In genomic region chr14:102180248-102180998, GRCh38 we compare ENCODE assay signal across 21 cellular contexts. TPM values are rescaled to one million over a fixed set of nuclear protein-coding genes. Genes with fewer than 3 reads are reported as not detected.
DNase-seq lines count a peak whose midpoint lies in the region; ATAC-seq, FAIRE-seq and TF ChIP-seq lines count a peak whose summit lies in the region.
"Had no signal": no experiment of that assay in that cellular context is flagged by ENCODE, and none has a peak within 500 bp of the region (broad histone marks: within the 10 kb centered on the region; RNA-seq: fewer than 3 reads in every experiment).

No MANE protein-coding gene starts in this region.

- H3K36me3 ChIP-seq in GM12878 (ENCODE audit: control insufficient read depth in 2 of 2, insufficient read depth in 2 of 2, low read length in 1 of 2), result peaks cover 0 to 5% of the 10 kb centered on the region in 2 experiments; a peak in 2 of 4 replicates
- no peaks in the 10 kb centered on the region for H3K36me3 ChIP-seq in neural progenitor cell
- no peaks in the 10 kb centered on the region for H3K36me3 ChIP-seq in upper lobe of right lung
- H3K36me3 ChIP-seq in naive thymus-derived CD4-positive, alpha-beta T cell (ENCODE audit: control insufficient read depth in 2 of 3, insufficient read depth in 3 of 3, low read length in 3 of 3), result no peaks in the 10 kb centered on the region
- H3K36me3 ChIP-seq: right atrium auricular region, SJSA1 had no signal

- H3K4me2 ChIP-seq in H9 (ENCODE audit: insufficient read depth, insufficient read length, low read length) (no peak overlapping the region), GM12878 (ENCODE audit: control insufficient read depth, insufficient read depth) (peak overlapping the region; percentile 41), neural progenitor cell (no peak overlapping the region)

- no peak overlapping the region for H3K23ac ChIP-seq in H9 (ENCODE audit: insufficient read length, low read depth, low read length)

- H2BK15ac ChIP-seq in H9 (ENCODE audit: low read depth, low read length), result no peak overlapping the region

- H3K4me3 ChIP-seq in GM12878 (no peak overlapping the region), neural progenitor cell (no peak overlapping the region), upper lobe of right lung (no peak overlapping the region)
- no peak overlapping the region for H3K4me3 ChIP-seq in naive thymus-derived CD4-positive, alpha-beta T cell (ENCODE audit: low read length)
- H3K4me3 ChIP-seq: right atrium auricular region, SJSA1, tibial artery had no signal

- H3K27me3 ChIP-seq in H9 (ENCODE audit: insufficient read depth, low read length) (no peaks in the 10 kb centered on the region), GM12878 (replicated peaks in 1 of 2; ENCODE audit: control insufficient read depth in 2 of 2, insufficient read depth in 2 of 2, low read length in 1 of 2) (no peaks in the 10 kb centered on the region), neural progenitor cell (no peaks in the 10 kb centered on the region), upper lobe of right lung (no peaks in the 10 kb centered on the region)
- H3K27me3 ChIP-seq in naive thymus-derived CD4-positive, alpha-beta T cell (ENCODE audit: control insufficient read depth in 2 of 2, insufficient read depth in 2 of 2, low read length in 2 of 2), result no peaks in the 10 kb centered on the region
- H3K27me3 ChIP-seq: right atrium auricular region, SJSA1, tibial artery had no signal

- no peaks in the 10 kb centered on the region for H3K9me3 ChIP-seq in H9 (ENCODE audit: control insufficient read depth, low read depth, low read length)
- no peaks in the 10 kb centered on the region for H3K9me3 ChIP-seq in GM12878 (replicated peaks; ENCODE audit: control insufficient read depth, insufficient read depth, low read length)
- H3K9me3 ChIP-seq in neural progenitor cell (ENCODE audit: low read depth), result no peaks in the 10 kb centered on the region
- H3K9me3 ChIP-seq in upper lobe of right lung, result no peaks in the 10 kb centered on the region
- H3K9me3 ChIP-seq in naive thymus-derived CD4-positive, alpha-beta T cell (ENCODE audit: control insufficient read depth in 2 of 3, low read length in 3 of 3), result no peaks in the 10 kb centered on the region
- H3K9me3 ChIP-seq: right atrium auricular region, SJSA1, tibial artery had no signal

- H3K18ac ChIP-seq in H9 (ENCODE audit: insufficient read length, low read depth, low read length), result no peak overlapping the region

- TF ChIP-seq CTCF in H9 (conservative IDR thresholded peaks at IDR 0.05), result no peak
- TF ChIP-seq CTCF in GM12878 (IDR thresholded peaks at IDR 0.05 in 2 of 3, conservative IDR thresholded peaks at IDR 0.05 in 1 of 3; ENCODE audit: control insufficient read depth in 2 of 3, extremely low read depth in 1 of 3, insufficient read depth in 1 of 3, low read depth in 3 of 3, low read length in 3 of 3), result no peak
- TF ChIP-seq CTCF in neural progenitor cell (IDR thresholded peaks at IDR 0.05), result no peak
- no peak for TF ChIP-seq CTCF in upper lobe of right lung (IDR thresholded peaks at IDR 0.05)
- TF ChIP-seq CTCF in omental fat pad (IDR thresholded peaks at IDR 0.05), result no peak

- H3K56ac ChIP-seq in H9 (ENCODE audit: insufficient read length, low read depth, low read length), result no peak overlapping the region

- H3K27ac Mint-ChIP-seq in H9 (peak overlapping the region in 2 of 3 experiments; percentile 21 to 95; a peak in 4 of 7 replicates), neural progenitor cell (no peak overlapping the region)
- peak overlapping the region in 2 of 9 donors; percentile 17 to 51 for H3K27ac Mint-ChIP-seq in naive thymus-derived CD4-positive, alpha-beta T cell

- H2BK5ac ChIP-seq in H9 (ENCODE audit: insufficient read length, low read length), result no peak overlapping the region

- H2AFZ ChIP-seq in H9 (ENCODE audit: low read length) (no peak overlapping the region), GM12878 (ENCODE audit: control insufficient read depth, low read depth, low read length) (no peak overlapping the region), neural progenitor cell (replicated peaks) (no peak overlapping the region)

- no peak overlapping the region for H4K8ac ChIP-seq in H9 (replicated peaks; ENCODE audit: insufficient read length, low read depth, low read length)

- H3K23me2 ChIP-seq in H9 (ENCODE audit: insufficient read length, low read depth, low read length, poor library complexity, severe bottlenecking), result no peaks in the 10 kb centered on the region

- WGBS in H9 (ENCODE audit: extremely low coverage, insufficient read length, low lambda C conversion rate), result no CpG with 5 or more reads among the region's 7 CpGs
- 37% methylated on average over 7 of the region's 7 CpGs for WGBS in GM12878 (ENCODE audit: insufficient coverage, insufficient replicate concordance, low lambda C conversion rate, missing lambda C conversion rate)

- no peak overlapping the region for H2BK20ac ChIP-seq in H9 (ENCODE audit: low read depth, low read length, poor library complexity, severe bottlenecking)

- H3K9ac ChIP-seq in H9 (ENCODE audit: extremely low read depth, insufficient read length, low read length) (no peak overlapping the region), GM12878 (ENCODE audit: control insufficient read depth, insufficient read depth, low read length) (no peak overlapping the region), neural progenitor cell (no peak overlapping the region)

- H3K79me1 ChIP-seq in H9 (ENCODE audit: insufficient read depth, low read depth, low read length, poor library complexity, severe bottlenecking), result peaks cover 9% of the 10 kb centered on the region

- SMC1A ChIA-PET in GM12878 (lab: Charles Lee; ENCODE audit: uncharacterized antibody, unreplicated experiment), result interaction anchor here (1.1 to 2.8 kb wide), 5 partner anchors 9 to 38 kb away, joined by 3 to 9 read pairs (median 4); no protein-coding TSS in a partner anchor

- ATAC-seq in GM12878 (peak; percentile 41; the same call in 2 of the 3 replicates), upper lobe of right lung (no peak), omental fat pad (ENCODE audit: low FRiP score) (no peak)
- no peak for ATAC-seq in naive thymus-derived CD4-positive, alpha-beta T cell
- ATAC-seq: activated CD4-positive, CD25-positive, alpha-beta regulatory T cell treated with anti-CD3 and anti-CD28 coated beads, Interleukin-2, amount 50 U/mL, for 24 hours; left colon had no signal

- H3K4me1 Mint-ChIP-seq in H9, result peaks cover 24% of the 10 kb centered on the region in 2 experiments
- H3K4me1 Mint-ChIP-seq in neural progenitor cell, result peaks cover 20% of the 10 kb centered on the region
- H3K4me1 Mint-ChIP-seq in naive thymus-derived CD4-positive, alpha-beta T cell, result peaks cover 35 to 93% (median 76%) of the 10 kb centered on the region in 7 donors

- RAD21 ChIA-PET in GM12878 (lab: Charles Lee; ENCODE audit: unreplicated experiment), result no interaction called here

- H3K4me1 ChIP-seq in H9 (ENCODE audit: insufficient read depth, low read length) (no peaks in the 10 kb centered on the region), GM12878 (ENCODE audit: control insufficient read depth, insufficient read depth, low read length) (peaks cover 10% of the 10 kb centered on the region), neural progenitor cell (peaks cover 38% of the 10 kb centered on the region), upper lobe of right lung (peaks cover under 1% of the 10 kb centered on the region)
- peaks cover 0 to 5% of the 10 kb centered on the region in 2 donors for H3K4me1 ChIP-seq in naive thymus-derived CD4-positive, alpha-beta T cell (ENCODE audit: control insufficient read depth in 2 of 2, insufficient read depth in 2 of 2, low read length in 2 of 2)

- no peak overlapping the region for H2BK120ac ChIP-seq in H9 (ENCODE audit: low read depth, low read length, poor library complexity, severe bottlenecking)

- H3T11ph ChIP-seq in H9 (ENCODE audit: low read length), result no peak overlapping the region

- no TSS peak for BruUV-seq in GM12878 (replicated peaks; lab: Mats Ljungman, UMichigan)

- H4K20me1 ChIP-seq in H9 (ENCODE audit: control insufficient read depth, insufficient read depth, insufficient read length) (no peaks in the 10 kb centered on the region), GM12878 (ENCODE audit: control insufficient read depth, insufficient read depth) (no peaks in the 10 kb centered on the region; the same call in 1 of the 2 replicates), neural progenitor cell (ENCODE audit: low read depth) (peaks cover 55% of the 10 kb centered on the region)

- in situ Hi-C loops in GM12878 (cut with MboI), result no loop called here

- no peak overlapping the region for H4K5ac ChIP-seq in H9 (ENCODE audit: insufficient read length, low read depth, low read length)

- H3K4ac ChIP-seq in H9 (ENCODE audit: low read depth, low read length), result no peak overlapping the region

- H3K27ac ChIP-seq in H9 (ENCODE audit: insufficient read length, low read depth, low read length) (no peak overlapping the region), GM12878 (ENCODE audit: control insufficient read depth, insufficient read depth) (peak overlapping the region; percentile 20; the same call in 1 of the 2 replicates), neural progenitor cell (peak overlapping the region; percentile 47), upper lobe of right lung (no peak overlapping the region)
- no peak overlapping the region for H3K27ac ChIP-seq in naive thymus-derived CD4-positive, alpha-beta T cell (ENCODE audit: low read depth, low read length)
- H3K27ac ChIP-seq: right atrium auricular region, SJSA1, tibial artery had no signal

- no peak for TF ChIP-seq POLR2A in GM12878 (IDR thresholded peaks at IDR 0.05; ENCODE audit: low read depth, low read length)

- H3K4me3 Mint-ChIP-seq in H9, result no peak overlapping the region
- H3K4me3 Mint-ChIP-seq in neural progenitor cell, result no peak overlapping the region
- peak overlapping the region in 1 of 10 donors; percentile 9 for H3K4me3 Mint-ChIP-seq in naive thymus-derived CD4-positive, alpha-beta T cell

- POLR2A ChIA-PET in GM12878 (lab: Charles Lee), result interaction anchor here (0.6 to 1.8 kb wide), 3 partner anchors 12 to 125 kb away, joined by 3 to 6 read pairs (median 3); partner anchors contain the start of gene MOK
- POLR2A ChIA-PET in naive thymus-derived CD4-positive, alpha-beta T cell (lab: Charles Lee), result no interaction called here

- H3K36me3 Mint-ChIP-seq in H9 (ENCODE audit: insufficient read depth in 1 of 3, low read depth in 3 of 3) (peaks cover 0 to 2% (median under 1%) of the 10 kb centered on the region in 3 experiments; a peak in 1 of 7 replicates), neural progenitor cell (peaks cover 2% of the 10 kb centered on the region)
- H3K36me3 Mint-ChIP-seq in naive thymus-derived CD4-positive, alpha-beta T cell, result peaks cover 0 to 5% (median 2%) of the 10 kb centered on the region in 5 donors

- CTCF ChIA-PET in GM12878 (lab: Yijun Ruan, JAX), result interaction anchor here (1.8 kb wide), 1 partner anchor 35 kb away, joined by 5 read pairs; no protein-coding TSS in a partner anchor
- CTCF ChIA-PET in naive thymus-derived CD4-positive, alpha-beta T cell (lab: Charles Lee), result no interaction called here

- H3K27me3 Mint-ChIP-seq in H9 (ENCODE audit: low read depth), result no peaks in the 10 kb centered on the region; the same call in 1 of the 2 replicates
- no peaks in the 10 kb centered on the region for H3K27me3 Mint-ChIP-seq in neural progenitor cell (ENCODE audit: insufficient read depth, low read depth)
- no peaks in the 10 kb centered on the region for H3K27me3 Mint-ChIP-seq in naive thymus-derived CD4-positive, alpha-beta T cell

- peaks cover 8% of the 10 kb centered on the region; the same call in 1 of the 2 replicates for H3K79me2 ChIP-seq in H9 (ENCODE audit: insufficient read depth, low read length)
- peaks cover 53% of the 10 kb centered on the region for H3K79me2 ChIP-seq in GM12878 (ENCODE audit: control insufficient read depth, insufficient read depth, low read length)
- H3K79me2 ChIP-seq in neural progenitor cell (ENCODE audit: low read depth), result peaks cover 87% of the 10 kb centered on the region

- H2BK12ac ChIP-seq in H9 (ENCODE audit: insufficient read length, low read depth, low read length), result no peak overlapping the region

- no peak for TF ChIP-seq EP300 in GM12878 (IDR thresholded peaks at IDR 0.05; ENCODE audit: borderline replicate concordance in 1 of 2, control insufficient read depth in 1 of 2, low read depth in 2 of 2, low read length in 2 of 2)

- intact Hi-C loops in GM12878 (cut with micrococcal nuclease; ENCODE audit: unreplicated experiment), result no loop called here
- intact Hi-C loops in upper lobe of right lung (cut with DNase I), result no loop called here
- intact Hi-C loops in naive thymus-derived CD4-positive, alpha-beta T cell (cut with micrococcal nuclease), result no loop called here

- no peak for TF ChIP-seq RAD21 in GM12878 (IDR thresholded peaks at IDR 0.05; ENCODE audit: insufficient read depth, low read depth, low read length)

- no peak for FAIRE-seq in GM12878 (lab: Jason Lieb, UNC)

- no peak overlapping the region for H3K14ac ChIP-seq in H9 (ENCODE audit: insufficient read depth, low read length)

- DNase-seq in H9 (no peak), NCI-H526 treated with DMSO at 0.1 percent for 48 hours (lab: John Stamatoyannopoulos, UW) (peak; percentile 85), GM12878 (ENCODE audit: low read depth, low spot score) (no peak), neural progenitor cell (ENCODE audit: low spot score) (no peak), upper lobe of right lung (no peak), omental fat pad (ENCODE audit: low spot score) (no peak), HCEC 1CT (no peak)
- no peak for DNase-seq in naive thymus-derived CD4-positive, alpha-beta T cell
- DNase-seq: activated effector memory CD4-positive, alpha-beta T cell treated with Interleukin-2 at 50 U/mL for 16 hours; amniotic stem cell; DND-41; effector memory CD4-positive, alpha-beta T cell; Kasumi-1; left colon; NCI-H1417 treated with DMSO at 0.1 percent for 48 hours; stimulated activated CD4-positive, alpha-beta T cell treated with anti-CD3 and anti-CD28 coated beads, Interleukin-15, amount 100 ng/mL, for 24 hours; T-helper 9 cell; tibial artery had no signal

- H4K91ac ChIP-seq in H9 (ENCODE audit: insufficient read length, low read depth, low read length), result no peak overlapping the region

- no peak overlapping the region for H2AK5ac ChIP-seq in H9 (ENCODE audit: insufficient read length, low read length)

- H3K9me3 Mint-ChIP-seq in H9 (no peaks in the 10 kb centered on the region), neural progenitor cell (no peaks in the 10 kb centered on the region)
- no peaks in the 10 kb centered on the region for H3K9me3 Mint-ChIP-seq in naive thymus-derived CD4-positive, alpha-beta T cell

- peaks cover 21% of the 10 kb centered on the region for H3F3A ChIP-seq in neural progenitor cell (ENCODE audit: low read depth)

RNA-seq across cellular contexts. Expression of gene WDR20, which starts 40.7 kb away (rescaled TPM):
- total RNA-seq in H9 (2021) (31.6 and 35.2 TPM in 2 replicates), GM12878 (2014; rRNA removed) (14.6 and 17.5 TPM in 2 replicates), GM12878 (2014; rRNA removed; fragmentation: Illumina TruSeq; extraction: Trizol) (19.4 and 20.4 TPM in 2 replicates), GM12878 (2021) (22.7 and 25.7 TPM in 2 replicates), neural progenitor cell (ENCODE audit: low replicate concordance) (18.2 and 22.4 TPM in 2 replicates), upper lobe of right lung (25.2 TPM), omental fat pad (10 to 100 TPM; 20.2 to 26.4 (median 22.0) TPM)
- total RNA-seq in GM12878 (2013; cell fraction: nucleolus; rRNA removed), result 38.1 and 38.2 TPM in 2 replicates
- 10.3 TPM for polyA plus RNA-seq in GM12878 (2011; ENCODE audit: low read depth)
- polyA plus RNA-seq in GM12878 (2011; rRNA removed) (17.0 and 18.1 TPM in 2 replicates), GM12878 (2014; fragmentation: Illumina TruSeq; extraction: Trizol) (18.7 and 19.1 TPM in 2 replicates), GM12878 (2014; fragmentation: Nextera tagmentation; extraction: Ambion mirVana) (10 to 100 TPM in 1 of 2 experiments, 1 to 10 TPM in 1; 9.1 to 13.7 TPM), GM12878 (2014; rRNA removed) (16.6 and 17.8 TPM in 2 replicates), GM12878 (2016; fragmentation: Nextera tagmentation; extraction: Ambion mirVana) (10 to 100 TPM; 24.0 to 25.9 TPM)
- 12.8 and 14.7 TPM in 2 replicates for polyA plus RNA-seq in GM12878 (2011; cell fraction: cytosol; rRNA removed)
- polyA plus RNA-seq in GM12878 (2011; cell fraction: nucleus; rRNA removed), result 15.5 and 18.0 TPM in 2 replicates
- polyA plus RNA-seq in GM12878 (2012), result 10.9 and 14.6 TPM in 2 replicates
- 28.9 and 31.2 TPM in 2 replicates for polyA minus RNA-seq in GM12878 (2011; rRNA and poly(A)+ RNA removed)
- polyA minus RNA-seq in GM12878 (2011; cell fraction: cytosol; rRNA and poly(A)+ RNA removed), result 9.2 and 11.7 TPM in 2 replicates
- polyA minus RNA-seq in GM12878 (2011; cell fraction: nucleus; rRNA and poly(A)+ RNA removed), result 17.2 and 28.2 TPM in 2 replicates
- total RNA-seq in naive thymus-derived CD4-positive, alpha-beta T cell, result 10 to 100 TPM; 33.1 to 67.8 (median 47.5) TPM
- polyA plus RNA-seq in naive thymus-derived CD4-positive, alpha-beta T cell, result 10 to 100 TPM in 1 of 2 donors, 1 to 10 TPM in 1; 9.1 to 15.8 TPM

Comparison
In these comparisons a context has a peak if more than half of its experiments do, and no peak if none do; other contexts are left out.
1. H3K27ac ChIP-seq: peak in GM12878 (single experiment) and neural progenitor cell (single experiment); none in H9 (single experiment), upper lobe of right lung (single experiment) and naive thymus-derived CD4-positive, alpha-beta T cell (single experiment).